Comparison of ENCODE assay signal across 23 cellular contexts in genomic region chr6:15077964-15078363, GRCh38.
DNase-seq lines count a peak whose midpoint lies in the region; ATAC-seq and TF ChIP-seq lines count a peak whose summit lies in the region.
"Had no signal": no experiment of that assay in that cellular context is flagged by ENCODE, and none has a peak within 500 bp of the region (broad histone marks: within the 10 kb centered on the region; RNA-seq: fewer than 3 reads in every experiment).

No MANE protein-coding gene starts in this region.

- H3K4me3 ChIP-seq in GM23338 (no peak overlapping the region), iPS-20b (ENCODE audit: low read length) (peak overlapping the region; percentile 23; the same call in 1 of the 2 replicates), MG63 (no peak overlapping the region)
- H3K4me3 ChIP-seq: gastroesophageal sphincter, lung, SJSA1 had no signal

- H3K36me3 ChIP-seq in GM23338 (ENCODE audit: insufficient read depth) (no peaks in the 10 kb centered on the region), iPS-20b (ENCODE audit: insufficient read depth, low read depth, low read length) (no peaks in the 10 kb centered on the region), MG63 (no peaks in the 10 kb centered on the region)
- H3K36me3 ChIP-seq: gastroesophageal sphincter, SJSA1 had no signal

- no peaks in the 10 kb centered on the region for H3K79me2 ChIP-seq in GM23338 (replicated peaks; ENCODE audit: insufficient read depth)

- CTCF ChIA-PET in activated naive CD4-positive, alpha-beta T cell treated with anti-CD3 and anti-CD28 coated beads, Interleukin-2, amount 10 ng/mL, durations not matched to agents 7 days and 5 days (lab: Charles Lee): no interaction called here

- H3K4me3 Mint-ChIP-seq in GM23338: peak overlapping the region; percentile 15; the same call in 1 of the 3 replicates
- no peak overlapping the region for H3K4me3 Mint-ChIP-seq in activated naive CD4-positive, alpha-beta T cell treated with anti-CD3 and anti-CD28 coated beads, Interleukin-2, amount 10 ng/mL, durations not matched to agents 7 days and 5 days
- H3K4me3 Mint-ChIP-seq: activated T-cell treated with anti-CD3 and anti-CD28 coated beads, Interleukin-2, amount 50 U/mL, for 4 hours; stimulated activated naive CD8-positive, alpha-beta T cell treated with anti-CD3 and anti-CD28 coated beads, Interleukin-15, Interleukin-2, amounts not matched to agents 100 ng/mL and 50 ng/mL, for 24 hours; T-cell had no signal

- H3K27me3 ChIP-seq in GM23338 (ENCODE audit: insufficient read depth) (no peaks in the 10 kb centered on the region), iPS-20b (ENCODE audit: insufficient read depth, low read length) (no peaks in the 10 kb centered on the region), MG63 (no peaks in the 10 kb centered on the region)
- H3K27me3 ChIP-seq: gastroesophageal sphincter, SJSA1 had no signal

- H4K20me1 ChIP-seq in GM23338 (replicated peaks; ENCODE audit: insufficient read depth): no peaks in the 10 kb centered on the region

- H3K27me3 Mint-ChIP-seq in GM23338 (ENCODE audit: insufficient read depth, low read depth, poor library complexity): peaks cover 8% of the 10 kb centered on the region
- no peaks in the 10 kb centered on the region for H3K27me3 Mint-ChIP-seq in activated naive CD4-positive, alpha-beta T cell treated with anti-CD3 and anti-CD28 coated beads, Interleukin-2, amount 10 ng/mL, durations not matched to agents 7 days and 5 days
- H3K27me3 Mint-ChIP-seq: progenitor cell of endocrine pancreas; stimulated activated naive CD8-positive, alpha-beta T cell treated with anti-CD3 and anti-CD28 coated beads, Interleukin-15, Interleukin-2, amounts not matched to agents 100 ng/mL and 50 ng/mL, for 24 hours had no signal

- no peaks in the 10 kb centered on the region; the same call in 1 of the 2 replicates for H3F3A ChIP-seq in GM23338 (replicated peaks; ENCODE audit: low read depth)

- H3K27ac ChIP-seq in GM23338 (ENCODE audit: low read depth): peak overlapping the region; percentile 57
- peak overlapping the region; percentile 41 for H3K27ac ChIP-seq in iPS-20b (ENCODE audit: low read length)
- H3K27ac ChIP-seq: C4-2B, gastroesophageal sphincter, HL-60, SJSA1 had no signal

- DNase-seq in COR-L47 (lab: John Stamatoyannopoulos, UW) (peak; percentile 75), GM23338 (ENCODE audit: low spot score) (peak; percentile 92), NCI-H748 treated with DMSO at 0.1 percent for 48 hours (lab: John Stamatoyannopoulos, UW) (peak; percentile 68), MG63 (no peak)
- DNase-seq in activated naive CD4-positive, alpha-beta T cell treated with anti-CD3 and anti-CD28 coated beads, Interleukin-2, amount 10 ng/mL, durations not matched to agents 7 days and 5 days: no peak
- DNase-seq: activated naive CD4-positive, alpha-beta T cell treated with anti-CD3 and anti-CD28 coated beads, Interleukin-2, amount 50 U/mL, for 16 hours; activated T-cell treated with anti-CD3 and anti-CD28 coated beads, Interleukin-2, amount 50 U/mL, for 4 hours; hippocampal formation; IMR-90; kidney glomerular epithelial cell; NCI-H1694; NCI-H446; stimulated activated CD4-positive, alpha-beta T cell treated with anti-CD3 and anti-CD28 coated beads, Interleukin-15, amount 100 ng/mL, for 24 hours had no signal

- H3K4me1 Mint-ChIP-seq in GM23338: peaks cover 34% of the 10 kb centered on the region
- peaks cover 3% of the 10 kb centered on the region for H3K4me1 Mint-ChIP-seq in activated naive CD4-positive, alpha-beta T cell treated with anti-CD3 and anti-CD28 coated beads, Interleukin-2, amount 10 ng/mL, durations not matched to agents 7 days and 5 days
- H3K4me1 Mint-ChIP-seq: T-cell had no signal

- peak overlapping the region; percentile 7 for H3K4me2 ChIP-seq in GM23338

- no peaks in the 10 kb centered on the region for H3K9me2 ChIP-seq in GM23338 (ENCODE audit: insufficient read depth)

- TF ChIP-seq CTCF in GM23338 (conservative IDR thresholded peaks at IDR 0.05; ENCODE audit: low read depth in 2 of 2): no peak

- peaks cover 7% of the 10 kb centered on the region for H3K9me3 Mint-ChIP-seq in GM23338
- H3K9me3 Mint-ChIP-seq in activated naive CD4-positive, alpha-beta T cell treated with anti-CD3 and anti-CD28 coated beads, Interleukin-2, amount 10 ng/mL, durations not matched to agents 7 days and 5 days: no peaks in the 10 kb centered on the region
- H3K9me3 Mint-ChIP-seq: activated T-cell treated with anti-CD3 and anti-CD28 coated beads, Interleukin-2, amount 50 U/mL, for 4 hours; stimulated activated naive CD8-positive, alpha-beta T cell treated with anti-CD3 and anti-CD28 coated beads, Interleukin-15, Interleukin-2, amounts not matched to agents 100 ng/mL and 50 ng/mL, for 24 hours; T-cell had no signal

- H3K9me3 ChIP-seq in iPS-20b (ENCODE audit: insufficient read depth, low read depth, low read length) (no peaks in the 10 kb centered on the region), MG63 (no peaks in the 10 kb centered on the region)
- H3K9me3 ChIP-seq: gastroesophageal sphincter, SJSA1 had no signal

- H3K4me1 ChIP-seq in GM23338 (ENCODE audit: insufficient read depth): peaks cover 31% of the 10 kb centered on the region
- H3K4me1 ChIP-seq in iPS-20b (ENCODE audit: insufficient read depth, low read length): peaks cover 19% of the 10 kb centered on the region
- H3K4me1 ChIP-seq: gastroesophageal sphincter, SJSA1 had no signal

- peak overlapping the region; percentile 96 for H3K27ac Mint-ChIP-seq in GM23338
- no peak overlapping the region for H3K27ac Mint-ChIP-seq in activated naive CD4-positive, alpha-beta T cell treated with anti-CD3 and anti-CD28 coated beads, Interleukin-2, amount 10 ng/mL, durations not matched to agents 7 days and 5 days
- H3K27ac Mint-ChIP-seq: progenitor cell of endocrine pancreas; stimulated activated naive CD8-positive, alpha-beta T cell treated with anti-CD3 and anti-CD28 coated beads, Interleukin-15, Interleukin-2, amounts not matched to agents 100 ng/mL and 50 ng/mL, for 24 hours; T-cell had no signal

- peak; percentile 96 for ATAC-seq in GM23338
- ATAC-seq in GM21825 (IDR thresholded peaks at IDR 0.05; ENCODE audit: unreplicated experiment): no peak
- ATAC-seq: activated T-cell treated with anti-CD3 and anti-CD28 coated beads, Interleukin-2, amount 50 U/mL, for 4 hours; gastroesophageal sphincter had no signal

- no peak overlapping the region for H2AFZ ChIP-seq in GM23338

- H3K36me3 Mint-ChIP-seq in GM23338 (ENCODE audit: low read depth): peaks cover 4% of the 10 kb centered on the region; the same call in 2 of the 3 replicates
- H3K36me3 Mint-ChIP-seq in activated naive CD4-positive, alpha-beta T cell treated with anti-CD3 and anti-CD28 coated beads, Interleukin-2, amount 10 ng/mL, durations not matched to agents 7 days and 5 days: no peaks in the 10 kb centered on the region
- H3K36me3 Mint-ChIP-seq: T-cell had no signal

- peak overlapping the region; percentile 39; the same call in 1 of the 2 replicates for H3K9ac ChIP-seq in iPS-20b (ENCODE audit: low read depth, low read length)

TF ChIP-seq in GM23338, 12 proteins besides CTCF, POLR2A, EP300 and RAD21 (continues in another document):
- no peak for TF ChIP-seq NANOG (IDR thresholded peaks at IDR 0.05; ENCODE audit: borderline replicate concordance)

Comparison
In these comparisons a context has a peak if more than half of its experiments do, and no peak if none do; other contexts are left out.
1. DNase-seq: peak in COR-L47 (single experiment), GM23338 (single experiment) and NCI-H748 treated with DMSO at 0.1 percent for 48 hours (single experiment); none in activated naive CD4-positive, alpha-beta T cell treated with anti-CD3 and anti-CD28 coated beads, Interleukin-2, amount 10 ng/mL, durations not matched to agents 7 days and 5 days (single experiment) and MG63 (single experiment).